In genomic region chr5:435961-436640, GRCh38 we compare ENCODE assay signal across 9 cellular contexts. TPM values are rescaled to one million over a fixed set of nuclear protein-coding genes. Genes with fewer than 3 reads are reported as not detected.
DNase-seq lines count a peak whose midpoint lies in the region; ATAC-seq and TF ChIP-seq lines count a peak whose summit lies in the region.
"Had no signal": no experiment of that assay in that cellular context is flagged by ENCODE, and none has a peak within 500 bp of the region (broad histone marks: within the 10 kb centered on the region; RNA-seq: fewer than 3 reads in every experiment).

No MANE protein-coding gene starts in this region.

- no peaks in the 10 kb centered on the region for H3K27me3 Mint-ChIP-seq in activated naive CD8-positive, alpha-beta T cell treated with anti-CD3 and anti-CD28 coated beads, Interleukin-2, amount 50 U/mL, for 24 hours

- H3K27ac ChIP-seq in cardiac muscle cell (no peak overlapping the region), OCI-LY3 (ENCODE audit: low read length) (no peak overlapping the region), aorta (ENCODE audit: low read depth in 1 of 2, low read length in 2 of 2) (no peak overlapping the region)
- H3K27ac ChIP-seq: SJCRH30 had no signal

- H3K4me3 ChIP-seq in cardiac muscle cell (no peak overlapping the region), OCI-LY3 (ENCODE audit: low read length) (no peak overlapping the region), fibroblast of villous mesenchyme (ENCODE audit: low read depth, low read length) (no peak overlapping the region), aorta (ENCODE audit: low read length in 2 of 2) (no peak overlapping the region)
- H3K4me3 ChIP-seq: SJCRH30 had no signal

- H3K36me3 Mint-ChIP-seq in activated naive CD8-positive, alpha-beta T cell treated with anti-CD3 and anti-CD28 coated beads, Interleukin-2, amount 50 U/mL, for 24 hours (ENCODE audit: low read depth) = peaks cover 6% of the 10 kb centered on the region

- in situ Hi-C loops in G401 (cut with HindIII; ENCODE audit: low sequenced_read_pairs) = no loop called here

- intact Hi-C loops in cardiac septum (cut with DNase I) = no loop called here
- intact Hi-C loops in aorta (cut with DNase I) = loop anchor here in 1 of 2 donors (5.0 kb wide), 1 partner anchor 119 kb away; no protein-coding TSS in a partner anchor

- peaks cover 4% of the 10 kb centered on the region for H3K4me1 Mint-ChIP-seq in activated naive CD8-positive, alpha-beta T cell treated with anti-CD3 and anti-CD28 coated beads, Interleukin-2, amount 50 U/mL, for 24 hours

- 78 to 81% methylated on average over 18 of the region's 18 CpGs for WGBS in aorta, 2 donors

- no peaks in the 10 kb centered on the region for H4K20me1 ChIP-seq in OCI-LY3 (ENCODE audit: insufficient read depth, low read length)

- H3K36me3 ChIP-seq in cardiac muscle cell (no peaks in the 10 kb centered on the region), OCI-LY3 (replicated peaks; ENCODE audit: low read depth, low read length) (no peaks in the 10 kb centered on the region), aorta (ENCODE audit: control insufficient read depth in 1 of 2, insufficient read depth in 2 of 2, low read length in 1 of 2) (no peaks in the 10 kb centered on the region)
- H3K36me3 ChIP-seq: SJCRH30 had no signal

- H3K9ac ChIP-seq in OCI-LY3 (ENCODE audit: low read length) = no peak overlapping the region

- ATAC-seq in aorta (ENCODE audit: low FRiP score) = no peak
- ATAC-seq in activated naive CD8-positive, alpha-beta T cell treated with anti-CD3 and anti-CD28 coated beads, Interleukin-2, amount 50 U/mL, for 24 hours = no peak
- no peak for ATAC-seq in GM18870 (IDR thresholded peaks at IDR 0.05; ENCODE audit: unreplicated experiment)

- no peaks in the 10 kb centered on the region for H3K9me3 Mint-ChIP-seq in activated naive CD8-positive, alpha-beta T cell treated with anti-CD3 and anti-CD28 coated beads, Interleukin-2, amount 50 U/mL, for 24 hours

- no peak overlapping the region for H2AFZ ChIP-seq in OCI-LY3 (ENCODE audit: low read depth, low read length)

- TF ChIP-seq CTCF in cardiac muscle cell (IDR thresholded peaks at IDR 0.05; ENCODE audit: low read depth, low read length) = peak; percentile 33
- 0 out of 2 replicates have a peak, but pooled peaks have one; percentile 9 for TF ChIP-seq CTCF in OCI-LY3 (IDR thresholded peaks at IDR 0.05; ENCODE audit: low read depth, low read length)
- peak; percentile 47 for TF ChIP-seq CTCF in fibroblast of villous mesenchyme (IDR thresholded peaks at IDR 0.05; ENCODE audit: insufficient read depth, low read depth, low read length)

- H3K79me2 ChIP-seq in OCI-LY3 (ENCODE audit: low read length) = no peaks in the 10 kb centered on the region

- DNase-seq in cardiac muscle cell (ENCODE audit: low read depth in 1 of 2, low spot score in 1 of 2) (peak; percentile 21 to 25), cardiac septum (ENCODE audit: low spot score) (no peak), fibroblast of villous mesenchyme (ENCODE audit: low read depth) (no peak), aorta (peak; percentile 36 to 67), G401 (ENCODE audit: low spot score) (no peak)
- no peak for DNase-seq in activated naive CD8-positive, alpha-beta T cell treated with anti-CD3 and anti-CD28 coated beads, Interleukin-2, amount 50 U/mL, for 24 hours

- no peaks in the 10 kb centered on the region for H3K27me3 ChIP-seq in cardiac muscle cell
- no peaks in the 10 kb centered on the region for H3K27me3 ChIP-seq in OCI-LY3 (ENCODE audit: low read depth, low read length)
- no peaks in the 10 kb centered on the region for H3K27me3 ChIP-seq in aorta (ENCODE audit: control insufficient read depth in 1 of 2, insufficient read depth in 2 of 2, low read length in 1 of 2)
- H3K27me3 ChIP-seq: SJCRH30 had no signal

- no peak overlapping the region for H3K4me3 Mint-ChIP-seq in activated naive CD8-positive, alpha-beta T cell treated with anti-CD3 and anti-CD28 coated beads, Interleukin-2, amount 50 U/mL, for 24 hours

- no peaks in the 10 kb centered on the region for H3K9me3 ChIP-seq in cardiac muscle cell (ENCODE audit: low read depth)
- H3K9me3 ChIP-seq in OCI-LY3 (ENCODE audit: insufficient read depth, low read length) = no peaks in the 10 kb centered on the region
- H3K9me3 ChIP-seq in aorta (ENCODE audit: control insufficient read depth, low read length) = no peaks in the 10 kb centered on the region
- H3K9me3 ChIP-seq: SJCRH30 had no signal

- H3K27ac Mint-ChIP-seq in activated naive CD8-positive, alpha-beta T cell treated with anti-CD3 and anti-CD28 coated beads, Interleukin-2, amount 50 U/mL, for 24 hours = no peak overlapping the region

- H3K4me2 ChIP-seq in OCI-LY3 (ENCODE audit: low read length) = no peak overlapping the region

- peaks cover 15% of the 10 kb centered on the region for H3K4me1 ChIP-seq in cardiac muscle cell (ENCODE audit: low read depth)
- peaks cover 8% of the 10 kb centered on the region for H3K4me1 ChIP-seq in OCI-LY3 (ENCODE audit: low read length)
- no peaks in the 10 kb centered on the region for H3K4me1 ChIP-seq in aorta (ENCODE audit: control insufficient read depth in 1 of 2, insufficient read depth in 2 of 2, low read length in 2 of 2)
- H3K4me1 ChIP-seq: SJCRH30 had no signal

RNA-seq across cellular contexts. Expression of gene EXOC3, which starts 6.9 kb away (rescaled TPM):
- total RNA-seq in cardiac muscle cell (30.5 and 56.4 TPM in 2 replicates), cardiac septum (42.9 TPM), fibroblast of villous mesenchyme (31.2 and 32.4 TPM in 2 replicates), aorta (10 to 100 TPM; 54.6 to 65.2 TPM)
- polyA plus RNA-seq in cardiac muscle cell (34.8 and 36.3 TPM in 2 replicates), aorta (10 to 100 TPM; 31.3 to 88.9 TPM)
- total RNA-seq in G401 (2014; rRNA removed; shearing (Covaris generic)) = 16.7 and 29.2 TPM in 2 replicates

Comparison
In these comparisons a context has a peak if more than half of its experiments do, and no peak if none do; other contexts are left out.
1. DNase-seq: peak in cardiac muscle cell (2 of 2) and aorta (2 of 2); none in cardiac septum (single experiment), fibroblast of villous mesenchyme (single experiment), G401 (single experiment) and activated naive CD8-positive, alpha-beta T cell treated with anti-CD3 and anti-CD28 coated beads, Interleukin-2, amount 50 U/mL, for 24 hours (single experiment).
2. Peak in every context shown above with its lines, with median percentiles within 50 percentile points of each other: CTCF ChIP-seq.